In genomic region chr10:84523509-84523908, GRCh38 we compare ENCODE assay signal across 1 cellular context.
A peak's percentile ranks its signal among the peaks of the same experiment; 100 is the strongest.
TF ChIP-seq lines count a peak whose summit lies in the region.

No MANE protein-coding gene starts in this region.

TF ChIP-seq in HepG2, 621 proteins besides CTCF, POLR2A, EP300 and RAD21 (continued from another document and continues in another):
- TF ChIP-seq ZNF281 (CRISPR knock-in tag; IDR thresholded peaks at IDR 0.05; ENCODE audit: borderline replicate concordance), result peak; percentile 77; the same call in 1 of the 2 replicates
- no peak for TF ChIP-seq ZNF451 (CRISPR knock-in tag; IDR thresholded peaks at IDR 0.05)
- TF ChIP-seq PAXIP1 (CRISPR knock-in tag; conservative IDR thresholded peaks at IDR 0.05), result peak; percentile 55; the same call in 1 of the 2 replicates
- TF ChIP-seq AFF4 (CRISPR knock-in tag; IDR thresholded peaks at IDR 0.05), result no peak
- TF ChIP-seq ZNF18 (CRISPR knock-in tag; IDR thresholded peaks at IDR 0.05; ENCODE audit: insufficient replicate concordance), result no peak
- no peak for TF ChIP-seq RNF2 (conservative IDR thresholded peaks at IDR 0.05; ENCODE audit: low read depth)
- TF ChIP-seq NCOR1 (IDR thresholded peaks at IDR 0.05; ENCODE audit: borderline replicate concordance, low read length), result peak; percentile 51; the same call in 1 of the 2 replicates
- TF ChIP-seq MAZ (IDR thresholded peaks at IDR 0.05; ENCODE audit: borderline replicate concordance, low read depth, low read length), result no peak
- no peak for TF ChIP-seq MAZ (CRISPR knock-in tag; IDR thresholded peaks at IDR 0.05; ENCODE audit: low read depth)
- TF ChIP-seq ZNF329 (CRISPR knock-in tag; IDR thresholded peaks at IDR 0.05; ENCODE audit: low read depth), result no peak
- TF ChIP-seq ZNF274 (CRISPR knock-in tag; IDR thresholded peaks at IDR 0.05), result no peak
- no peak for TF ChIP-seq THAP8 (CRISPR knock-in tag; IDR thresholded peaks at IDR 0.05; ENCODE audit: borderline replicate concordance)
- TF ChIP-seq GATAD1 (CRISPR knock-in tag; IDR thresholded peaks at IDR 0.05), result no peak
- TF ChIP-seq KAT8 (CRISPR knock-in tag; IDR thresholded peaks at IDR 0.05), result 0 out of 2 replicates have a peak, but pooled peaks have one; percentile 19
- no peak for TF ChIP-seq ELF1 (CRISPR knock-in tag; IDR thresholded peaks at IDR 0.05)
- no peak for TF ChIP-seq ZNF605 (CRISPR knock-in tag; IDR thresholded peaks at IDR 0.05)
- TF ChIP-seq ZNF207 (IDR thresholded peaks at IDR 0.05; ENCODE audit: borderline replicate concordance), result no peak
- no peak for TF ChIP-seq ZNF597 (CRISPR knock-in tag; IDR thresholded peaks at IDR 0.05)
- no peak for TF ChIP-seq ZNF678 (CRISPR knock-in tag; IDR thresholded peaks at IDR 0.05)
- no peak for TF ChIP-seq MED8 (CRISPR knock-in tag; IDR thresholded peaks at IDR 0.05; ENCODE audit: insufficient replicate concordance)
- no peak for TF ChIP-seq ZNF446 (CRISPR knock-in tag; IDR thresholded peaks at IDR 0.05)
- no peak for TF ChIP-seq HMGXB3 (CRISPR knock-in tag; IDR thresholded peaks at IDR 0.05; ENCODE audit: borderline replicate concordance)
- TF ChIP-seq ZNF747 (CRISPR knock-in tag; IDR thresholded peaks at IDR 0.05; ENCODE audit: borderline replicate concordance), result no peak
- TF ChIP-seq ZNF343 (CRISPR knock-in tag; IDR thresholded peaks at IDR 0.05), result no peak
- no peak for TF ChIP-seq ZBTB38 (CRISPR knock-in tag; IDR thresholded peaks at IDR 0.05)
- TF ChIP-seq CSRNP1 (CRISPR knock-in tag; IDR thresholded peaks at IDR 0.05), result no peak
- TF ChIP-seq HNRNPLL (IDR thresholded peaks at IDR 0.05; ENCODE audit: low read depth, low read length, poor library complexity, severe bottlenecking), result no peak
- TF ChIP-seq ZNF720 (CRISPR knock-in tag; IDR thresholded peaks at IDR 0.05), result no peak
- no peak for TF ChIP-seq AKAP8 (CRISPR knock-in tag; IDR thresholded peaks at IDR 0.05)
- TF ChIP-seq ERF (CRISPR knock-in tag; IDR thresholded peaks at IDR 0.05), result no peak
- TF ChIP-seq ZMAT5 (CRISPR knock-in tag; IDR thresholded peaks at IDR 0.05; ENCODE audit: borderline replicate concordance, low read depth), result no peak
- no peak for TF ChIP-seq ZXDC (CRISPR knock-in tag; IDR thresholded peaks at IDR 0.05)
